8 cellular contexts compared by ENCODE assay signal in the genomic region with DNA sequence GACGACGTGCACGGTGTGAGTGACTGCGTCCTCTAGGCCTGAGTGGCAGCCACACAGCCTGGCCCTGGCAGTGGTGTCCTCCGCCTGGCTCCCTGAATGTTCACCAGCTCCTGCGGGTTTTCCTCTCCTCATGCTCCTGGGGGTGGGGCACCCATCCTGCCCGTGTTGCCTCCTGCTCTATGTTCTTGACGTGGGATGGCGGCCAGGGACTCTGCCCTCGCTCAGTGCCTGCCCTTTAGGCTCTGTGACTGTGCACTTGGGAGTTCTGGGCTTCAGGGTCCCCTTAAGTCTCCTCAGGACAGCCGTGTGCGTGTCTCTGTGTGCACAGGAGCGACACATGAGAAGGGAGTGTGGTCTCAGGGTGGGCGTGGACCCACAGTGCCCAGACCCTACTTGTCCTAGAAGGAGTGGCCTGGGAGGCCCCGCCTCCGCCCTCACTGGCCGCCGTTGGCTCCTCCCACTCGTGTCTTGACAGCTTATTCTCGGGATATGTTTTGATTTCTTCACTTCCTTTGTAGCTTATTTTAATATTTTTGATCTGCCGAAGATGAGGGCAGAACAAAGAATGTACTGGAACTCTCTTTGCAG. TPM values are rescaled to one million over a fixed set of nuclear protein-coding genes. Genes with fewer than 3 reads are reported as not detected.
DNase-seq lines count a peak whose midpoint lies in the region; ATAC-seq, FAIRE-seq and TF ChIP-seq lines count a peak whose summit lies in the region.

No MANE protein-coding gene starts in this region.

- BruUV-seq in HepG2 (replicated peaks; lab: Mats Ljungman, UMichigan), result no TSS peak

- peaks cover 45% of the 10 kb centered on the region for H3K4me1 ChIP-seq in HepG2 (ENCODE audit: insufficient read depth, low read length)

- in situ Hi-C loops in HepG2 (cut with HindIII; ENCODE audit: extremely low pct_ligation_motif_present, low pct_unique_long_range_greater_than_20kb), result loop anchor here (5.0 kb wide), 1 partner anchor 34 kb away; no protein-coding TSS in a partner anchor

- WGBS in HepG2 (ENCODE audit: low lambda C conversion rate), result 2% methylated on average over 15 of the region's 21 CpGs

- peaks cover 75% of the 10 kb centered on the region for H3K79me2 ChIP-seq in HepG2 (ENCODE audit: insufficient read depth, low read length)

- ATAC-seq in HepG2 (peak; percentile 52), HG02852 (IDR thresholded peaks at IDR 0.05; ENCODE audit: unreplicated experiment) (no peak)

- H3K4me2 ChIP-seq in HepG2 (ENCODE audit: low read depth, low read length), result peak overlapping the region; percentile 95

- POLR2A ChIA-PET in HepG2 (lab: Yijun Ruan, JAX), result interaction anchor here (0.6 to 9.9 kb wide), 17 partner anchors 10 to 1225 kb away, joined by 3 to 178 read pairs (median 4); a partner anchor contains a TSS

- TF ChIP-seq POLR2A in HepG2 (IDR thresholded peaks at IDR 0.05; ENCODE audit: insufficient read depth in 1 of 2, low read depth in 2 of 2, low read length in 2 of 2), result no peak

- intact Hi-C loops in HepG2 (cut with micrococcal nuclease; ENCODE audit: unreplicated experiment), result loop anchor here (2.0 to 5.0 kb wide), 2 partner anchors 25 to 34 kb away; no protein-coding TSS in a partner anchor

- peaks cover 69% of the 10 kb centered on the region for H4K20me1 ChIP-seq in HepG2 (ENCODE audit: insufficient read depth, low read length)

- peak overlapping the region; percentile 85 for H3K9ac ChIP-seq in HepG2 (ENCODE audit: insufficient read depth, low read depth, low read length)

- peak; percentile 89 for FAIRE-seq in HepG2 (lab: Jason Lieb, UNC)

- TF ChIP-seq CTCF in 22Rv1 (IDR thresholded peaks at IDR 0.05) (no peak), coronary artery (IDR thresholded peaks at IDR 0.05) (no peak), HepG2 (CRISPR knock-in tag; IDR thresholded peaks at IDR 0.05) (no peak)

- H2AFZ ChIP-seq in HepG2 (ENCODE audit: low read length), result no peak overlapping the region

- peak overlapping the region; percentile 96 for H3K4me3 ChIP-seq in coronary artery
- peak overlapping the region; percentile 74 to 96 (median 95) for H3K4me3 ChIP-seq in HepG2 (replicated peaks in 1 of 3; ENCODE audit: insufficient read depth in 1 of 3, low read depth in 2 of 3, low read length in 3 of 3)

- DNase-seq in HUDEP-2 (lab: John Stamatoyannopoulos, UW; ENCODE audit: unreplicated experiment in 76 of 76) (peak in 48 of 76 experiments; percentile 12 to 76 (median 40)), coronary artery (ENCODE audit: low spot score) (peak; percentile 97), HepG2 (ENCODE audit: low spot score) (peak; percentile 78), cerebellar nuclear complex (lab: John Stamatoyannopoulos, UW) (no peak)
- peak; percentile 63 for DNase-seq in activated CD4-positive, alpha-beta T cell treated with anti-CD3 and anti-CD28 coated beads for 1 hour
- DNase-seq in stimulated activated CD4-positive, alpha-beta T cell treated with anti-CD3 and anti-CD28 coated beads, Interleukin-2, amount 100 ng/mL, for 24 hours, result peak; percentile 74 to 84

- no peaks in the 10 kb centered on the region for H3K9me3 ChIP-seq in HepG2 (ENCODE audit: low read length)

- no peak for TF ChIP-seq RAD21 in HepG2 (CRISPR knock-in tag; IDR thresholded peaks at IDR 0.05)

- H3K36me3 ChIP-seq in HepG2 (replicated peaks in 1 of 2; ENCODE audit: control insufficient read depth in 1 of 2, insufficient read depth in 2 of 2, low read length in 2 of 2), result peaks cover 0 to 6% of the 10 kb centered on the region in 2 experiments; a peak in 1 of 5 replicates

- no peaks in the 10 kb centered on the region; a peak in 1 of 5 replicates for H3K27me3 ChIP-seq in HepG2 (ENCODE audit: control insufficient read depth in 1 of 2, insufficient read depth in 2 of 2, low read length in 2 of 2)

- H3K27ac ChIP-seq in 22Rv1, result peak overlapping the region; percentile 22; the same call in 1 of the 2 replicates
- H3K27ac ChIP-seq in coronary artery, result peak overlapping the region; percentile 79 to 100
- H3K27ac ChIP-seq in HepG2 (ENCODE audit: extremely low read length, insufficient read depth, low read length), result peak overlapping the region; percentile 81

- TF ChIP-seq EP300 in HepG2 (IDR thresholded peaks at IDR 0.05; ENCODE audit: low read depth in 2 of 2, low read length in 2 of 2), result no peak; a peak in 1 of 4 replicates
- TF ChIP-seq EP300 in HepG2 (CRISPR knock-in tag; IDR thresholded peaks at IDR 0.05; ENCODE audit: borderline replicate concordance), result no peak

- CTCF ChIA-PET in HepG2 (lab: Yijun Ruan, JAX; ENCODE audit: low intra/inter-chr PET ratio, low total read pairs), result no interaction called here

RNA-seq across cellular contexts. Expression of a gene that starts 3.6 kb away (rescaled TPM):
- total RNA-seq in HepG2 (2016; rRNA removed; fragmentation: Illumina TruSeq; extraction: Trizol), result 6.9 and 9.6 TPM in 2 replicates
- total RNA-seq in HepG2 (2016; cell fraction: cytosol; rRNA removed; fragmentation: Illumina TruSeq; extraction: Trizol; ENCODE audit: low read depth), result 3.4 and 6.3 TPM in 2 replicates
- total RNA-seq in HepG2 (2016; cell fraction: insoluble cytoplasmic fraction; rRNA removed; fragmentation: Illumina TruSeq; extraction: Trizol), result 7.7 and 7.9 TPM in 2 replicates
- 4.6 and 5.7 TPM in 2 replicates for total RNA-seq in HepG2 (2016; cell fraction: membrane; rRNA removed; fragmentation: Illumina TruSeq; extraction: Trizol)
- 10.6 and 12.2 TPM in 2 replicates for total RNA-seq in HepG2 (2016; cell fraction: nucleus; rRNA removed; fragmentation: Illumina TruSeq; extraction: Trizol)
- 4.7 and 5.9 TPM in 2 replicates for polyA plus RNA-seq in HepG2 (2011; rRNA removed)
- 3.8 and 4.2 TPM in 2 replicates for polyA plus RNA-seq in HepG2 (2011; cell fraction: cytosol; rRNA removed)
- 20.3 and 21.2 TPM in 2 replicates for polyA plus RNA-seq in HepG2 (2011; cell fraction: nucleus; rRNA removed)
- 10.1 and 12.3 TPM in 2 replicates for polyA plus RNA-seq in HepG2 (2012)
- 0.60 and 0.83 TPM in 2 replicates for polyA plus RNA-seq in HepG2 (2016; cell fraction: cytosol; fragmentation: Illumina TruSeq; extraction: Trizol; ENCODE audit: low read depth)
- polyA plus RNA-seq in HepG2 (2016; cell fraction: insoluble cytoplasmic fraction; fragmentation: Illumina TruSeq; extraction: Trizol; ENCODE audit: low read depth), result 16.7 and 23.3 TPM in 2 replicates
- polyA plus RNA-seq in HepG2 (2016; cell fraction: membrane; fragmentation: Illumina TruSeq; extraction: Trizol; ENCODE audit: low read depth), result 3.7 and 4.4 TPM in 2 replicates
- 33.8 and 34.3 TPM in 2 replicates for polyA plus RNA-seq in HepG2 (2016; cell fraction: nucleus; fragmentation: Illumina TruSeq; extraction: Trizol; ENCODE audit: insufficient read depth, low read depth)
- polyA minus RNA-seq in HepG2 (2011; rRNA and poly(A)+ RNA removed; ENCODE audit: low replicate concordance), result 4.4 and 14.7 TPM in 2 replicates
- polyA minus RNA-seq in HepG2 (2011; cell fraction: cytosol; rRNA and poly(A)+ RNA removed), result 16.7 and 22.2 TPM in 2 replicates
- 10.9 and 12.1 TPM in 2 replicates for polyA minus RNA-seq in HepG2 (2011; cell fraction: nucleus; rRNA and poly(A)+ RNA removed)

RNA-seq across cellular contexts. Expression of a gene that starts 37.2 kb away (rescaled TPM):
- total RNA-seq in HepG2 (2016; rRNA removed; fragmentation: Illumina TruSeq; extraction: Trizol), result 10.4 and 10.8 TPM in 2 replicates
- 25.8 and 31.3 TPM in 2 replicates for total RNA-seq in HepG2 (2016; cell fraction: cytosol; rRNA removed; fragmentation: Illumina TruSeq; extraction: Trizol; ENCODE audit: low read depth)
- 9.1 and 10.5 TPM in 2 replicates for total RNA-seq in HepG2 (2016; cell fraction: insoluble cytoplasmic fraction; rRNA removed; fragmentation: Illumina TruSeq; extraction: Trizol)
- 30.5 and 36.7 TPM in 2 replicates for total RNA-seq in HepG2 (2016; cell fraction: membrane; rRNA removed; fragmentation: Illumina TruSeq; extraction: Trizol)
- total RNA-seq in HepG2 (2016; cell fraction: nucleus; rRNA removed; fragmentation: Illumina TruSeq; extraction: Trizol), result 7.4 and 9.0 TPM in 2 replicates
- 9.6 and 14.4 TPM in 2 replicates for polyA plus RNA-seq in HepG2 (2011; rRNA removed)
- 8.7 and 21.7 TPM in 2 replicates for polyA plus RNA-seq in HepG2 (2011; cell fraction: cytosol; rRNA removed)
- polyA plus RNA-seq in HepG2 (2011; cell fraction: nucleus; rRNA removed), result 37.4 and 44.6 TPM in 2 replicates
- 24.2 and 24.5 TPM in 2 replicates for polyA plus RNA-seq in HepG2 (2012)
- 237 and 239 TPM in 2 replicates for polyA plus RNA-seq in HepG2 (2016; cell fraction: cytosol; fragmentation: Illumina TruSeq; extraction: Trizol; ENCODE audit: low read depth)
- 38.7 and 46.2 TPM in 2 replicates for polyA plus RNA-seq in HepG2 (2016; cell fraction: insoluble cytoplasmic fraction; fragmentation: Illumina TruSeq; extraction: Trizol; ENCODE audit: low read depth)
- polyA plus RNA-seq in HepG2 (2016; cell fraction: membrane; fragmentation: Illumina TruSeq; extraction: Trizol; ENCODE audit: low read depth), result 156 and 163 TPM in 2 replicates
- 44.5 and 50.9 TPM in 2 replicates for polyA plus RNA-seq in HepG2 (2016; cell fraction: nucleus; fragmentation: Illumina TruSeq; extraction: Trizol; ENCODE audit: insufficient read depth, low read depth)
- polyA minus RNA-seq in HepG2 (2011; rRNA and poly(A)+ RNA removed; ENCODE audit: low replicate concordance), result 3.5 and 6.2 TPM in 2 replicates
- 5.6 and 7.3 TPM in 2 replicates for polyA minus RNA-seq in HepG2 (2011; cell fraction: cytosol; rRNA and poly(A)+ RNA removed)
- polyA minus RNA-seq in HepG2 (2011; cell fraction: nucleus; rRNA and poly(A)+ RNA removed), result 6.3 and 6.6 TPM in 2 replicates

Comparison
In these comparisons a context has a peak if more than half of its experiments do, and no peak if none do; other contexts are left out.
1. H3K27ac ChIP-seq: peak in every context shown above with its lines; median percentile 90 in coronary artery; 81 in HepG2; 22 in 22Rv1.
2. DNase-seq: peak in HUDEP-2 (48 of 76), activated CD4-positive, alpha-beta T cell treated with anti-CD3 and anti-CD28 coated beads for 1 hour (single experiment), coronary artery (single experiment), HepG2 (single experiment) and stimulated activated CD4-positive, alpha-beta T cell treated with anti-CD3 and anti-CD28 coated beads, Interleukin-2, amount 100 ng/mL, for 24 hours (2 of 2); none in cerebellar nuclear complex (0 of 2).